ENCODE assay signal across 30 cellular contexts in the genomic region with DNA sequence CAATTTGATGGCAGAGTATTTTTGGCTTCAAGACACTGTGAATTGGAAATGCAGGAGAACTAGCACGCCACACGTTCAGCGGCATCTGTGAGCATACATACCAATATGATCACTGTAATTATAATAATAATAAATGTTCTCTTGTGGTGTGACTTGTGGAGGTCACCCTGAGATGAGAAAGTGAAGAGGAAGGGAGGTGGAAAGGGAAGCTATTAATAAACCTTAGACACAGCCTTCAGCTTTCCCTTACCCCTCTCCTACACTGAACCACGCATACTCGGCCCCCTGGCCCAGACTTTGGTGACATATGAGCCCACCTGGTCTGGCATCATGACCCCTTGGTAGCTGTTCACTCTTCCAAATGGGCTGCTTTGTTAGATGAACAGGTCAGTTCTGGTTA.
"Had no signal": no experiment of that assay in that cellular context is flagged by ENCODE, and none has a peak within 500 bp of the region (broad histone marks: within the 10 kb centered on the region; RNA-seq: fewer than 3 reads in every experiment).

No MANE protein-coding gene starts in this region.

- ATAC-seq: K562, Panc1, SK-N-SH treated with all-trans-retinoic acid at 6 μM for 48 hours had no signal

- H3K4me3 ChIP-seq: K562, MG63, PC-9, SJCRH30, SK-N-MC had no signal

- H3K27me3 ChIP-seq: MG63, SJCRH30 had no signal

- H2AFZ ChIP-seq: PC-9 had no signal

- H3K4me1 ChIP-seq: SJCRH30 had no signal

- H3K9me3 ChIP-seq: MG63, SJCRH30 had no signal

- H3K4me2 ChIP-seq: PC-9 had no signal

- DNase-seq: Kasumi-1, KG1, MG63, NCI-H1048, NCI-H1092 treated with DMSO at 0.1 percent for 48 hours, NCI-H1105 treated with DMSO at 0.1 percent for 48 hours, NCI-H1436, NCI-H1694, NCI-H187, NCI-H1930, NCI-H2029 treated with DMSO at 0.1 percent for 48 hours, NCI-H2081 treated with DMSO at 0.1 percent for 48 hours, NCI-H2107, NCI-H2171, NCI-H226, NCI-H446 treated with DMSO at 0.1 percent for 48 hours, NCI-H510A, NCI-H524, NCI-H526, NCI-H748 treated with DMSO at 0.1 percent for 48 hours, NCI-H82, PC-9, SHP77, SIG-M5, SJCRH30 had no signal

- H3K36me3 ChIP-seq: MG63, SJCRH30 had no signal

- H3K27ac ChIP-seq: PC-9, RWPE1, SJCRH30, SK-N-MC had no signal
